8 cellular contexts compared by ENCODE assay signal in genomic region chr2:18731661-18732060, GRCh38.
"Had no signal": no experiment of that assay in that cellular context is flagged by ENCODE, and none has a peak within 500 bp of the region (broad histone marks: within the 10 kb centered on the region; RNA-seq: fewer than 3 reads in every experiment).

No MANE protein-coding gene starts in this region.

- H2AFZ ChIP-seq: GM23248, GM23338 had no signal

- H3K4me2 ChIP-seq: GM23338 had no signal

- DNase-seq: GM23248, GOT3, H7, H9, HCEC 1CT, HFFc6 had no signal

- H3K27ac ChIP-seq: GM23248 had no signal

- H3K4me3 ChIP-seq: GM23248, GM23338, HAP-1 had no signal

- H3K36me3 ChIP-seq: HAP-1 had no signal

- H3K9ac ChIP-seq: GM23248 had no signal

- H3K4me1 ChIP-seq: HAP-1 had no signal

- H3K9me3 ChIP-seq: HAP-1 had no signal
